In the genomic region with DNA sequence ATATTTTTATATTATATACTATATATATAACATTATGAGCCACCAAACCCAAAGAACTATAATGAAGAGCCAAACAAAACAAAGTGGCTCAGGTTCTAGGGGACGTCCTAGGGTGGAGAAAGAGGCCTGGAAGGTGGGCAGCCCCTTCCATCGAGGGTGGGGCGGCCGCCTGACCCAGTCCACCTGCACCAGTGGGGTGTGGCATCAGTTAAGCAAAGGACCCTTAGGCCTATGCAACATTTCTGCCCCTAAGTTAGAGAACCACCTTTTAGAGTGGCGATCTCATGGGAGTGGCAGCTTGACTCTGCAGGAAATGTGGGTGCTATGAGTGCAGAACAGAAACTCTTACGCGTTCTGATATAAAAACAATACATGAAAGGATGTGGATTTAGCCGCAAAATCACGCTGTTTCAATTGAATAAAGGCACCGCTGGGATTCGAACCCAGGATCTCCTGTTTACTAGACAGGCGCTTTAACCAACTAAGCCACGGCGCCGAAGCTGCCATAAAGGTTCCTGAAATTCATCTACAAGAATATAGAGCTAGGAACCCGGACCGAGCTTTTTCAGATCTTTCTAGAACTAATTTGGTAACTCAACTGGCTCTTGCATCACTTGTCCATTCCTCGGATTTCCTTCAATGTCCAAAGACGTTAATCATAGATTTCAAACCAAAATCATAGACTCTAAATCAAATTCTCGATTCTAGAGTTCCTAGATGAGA, we compare ENCODE assay signal across 8 cellular contexts. TPM values are rescaled to one million over a fixed set of nuclear protein-coding genes. Genes with fewer than 3 reads are reported as not detected.
DNase-seq lines count a peak whose midpoint lies in the region; ATAC-seq lines count a peak whose summit lies in the region.

No MANE protein-coding gene starts in this region.

- peak overlapping the region; percentile 73 for H3K27ac ChIP-seq in ectodermal cell (ENCODE audit: insufficient read depth, low read depth, low read length, poor library complexity, severe bottlenecking)

- no peaks in the 10 kb centered on the region for H3K27me3 ChIP-seq in ectodermal cell (ENCODE audit: control insufficient read depth, insufficient read depth, low read length, poor library complexity, severe bottlenecking)

- WGBS in ectodermal cell, 2 experiments, result 41 to 42% methylated on average over 20 of the region's 20 CpGs

- peak; percentile 2 for ATAC-seq in stimulated activated naive CD8-positive, alpha-beta T cell treated with anti-CD3 and anti-CD28 coated beads, Interleukin-15, Interleukin-2, amounts not matched to agents 100 U/mL and 50 U/mL, for 24 hours
- ATAC-seq in HG02840 (IDR thresholded peaks at IDR 0.05; ENCODE audit: low FRiP score, unreplicated experiment) (no peak), GM18909 (IDR thresholded peaks at IDR 0.05; ENCODE audit: poor library complexity, unreplicated experiment) (no peak)

- DNase-seq in DMS114 treated with DMSO at 0.1 percent for 48 hours (lab: John Stamatoyannopoulos, UW; ENCODE audit: unreplicated experiment), result peak; percentile 34
- DNase-seq in NCI-H146 treated with DMSO at 0.1 percent for 48 hours (lab: John Stamatoyannopoulos, UW; ENCODE audit: unreplicated experiment), result peak; percentile 8
- peak; percentile 51 to 56 for DNase-seq in activated CD4-positive, alpha-beta T cell treated with anti-CD3 and anti-CD28 coated beads, Interleukin-2, amount 50 U/mL, for 4 hours
- peak; percentile 79 for DNase-seq in myocyte (ENCODE audit: low read depth)
- peak; percentile 77 for DNase-seq in stimulated activated naive CD8-positive, alpha-beta T cell treated with anti-CD3 and anti-CD28 coated beads, Interleukin-15, Interleukin-2, amounts not matched to agents 100 U/mL and 50 U/mL, for 24 hours

- H3K4me3 ChIP-seq in ectodermal cell (ENCODE audit: insufficient read depth, low read depth, low read length), result peak overlapping the region; percentile 54

- peaks cover 18% of the 10 kb centered on the region for H3K36me3 ChIP-seq in ectodermal cell (ENCODE audit: control insufficient read depth, insufficient read depth, low read length)

- no peaks in the 10 kb centered on the region for H3K4me1 ChIP-seq in ectodermal cell (ENCODE audit: control insufficient read depth, insufficient read depth, low read length)

- H3K9me3 ChIP-seq in ectodermal cell (ENCODE audit: control insufficient read depth, low read length), result no peaks in the 10 kb centered on the region

RNA-seq across cellular contexts. Expression of a gene that starts 15.6 kb away (rescaled TPM):
- 130 TPM for polyA plus RNA-seq in ectodermal cell (2013, experiment 1 of 4)
- 101 TPM for polyA plus RNA-seq in ectodermal cell (2013, experiment 2 of 4)
- polyA plus RNA-seq in ectodermal cell (2013, experiment 3 of 4), result 122 TPM
- polyA plus RNA-seq in ectodermal cell (2013, experiment 4 of 4), result 129 TPM
- 1.3 and 2.0 TPM in 2 replicates for total RNA-seq in myocyte
- 0.29 TPM for polyA plus RNA-seq in myocyte (2012)

RNA-seq across cellular contexts. Expression of a gene that starts 21.9 kb away (rescaled TPM):
- 19.5 TPM for polyA plus RNA-seq in ectodermal cell (2013, experiment 1 of 4)
- polyA plus RNA-seq in ectodermal cell (2013, experiment 2 of 4), result 31.7 TPM
- polyA plus RNA-seq in ectodermal cell (2013, experiment 3 of 4), result 21.9 TPM
- 29.5 TPM for polyA plus RNA-seq in ectodermal cell (2013, experiment 4 of 4)
- total RNA-seq in myocyte, result 2.9 and 3.8 TPM in 2 replicates
- 5.1 TPM for polyA plus RNA-seq in myocyte (2012)

RNA-seq across cellular contexts. Expression of a gene that starts 23.1 kb away (rescaled TPM):
- polyA plus RNA-seq in ectodermal cell (2013, experiment 1 of 4), result 62.8 TPM
- polyA plus RNA-seq in ectodermal cell (2013, experiment 2 of 4), result 69.5 TPM
- 42.7 TPM for polyA plus RNA-seq in ectodermal cell (2013, experiment 3 of 4)
- polyA plus RNA-seq in ectodermal cell (2013, experiment 4 of 4), result 47.3 TPM
- 16.1 and 20.6 TPM in 2 replicates for total RNA-seq in myocyte
- polyA plus RNA-seq in myocyte (2012), result 10.9 TPM

RNA-seq across cellular contexts. Expression of a gene that starts 36.0 kb away (rescaled TPM):
- 3.2 TPM for polyA plus RNA-seq in ectodermal cell (2013, experiment 1 of 4)
- 3.4 TPM for polyA plus RNA-seq in ectodermal cell (2013, experiment 2 of 4)
- polyA plus RNA-seq in ectodermal cell (2013, experiment 3 of 4), result 2.9 TPM
- 3.1 TPM for polyA plus RNA-seq in ectodermal cell (2013, experiment 4 of 4)
- 13.1 and 14.0 TPM in 2 replicates for total RNA-seq in myocyte
- polyA plus RNA-seq in myocyte (2012), result 7.6 TPM

RNA-seq across cellular contexts. Expression of a gene that starts 49.8 kb away (rescaled TPM):
- 18.8 TPM for polyA plus RNA-seq in ectodermal cell (2013, experiment 1 of 4)
- 18.2 TPM for polyA plus RNA-seq in ectodermal cell (2013, experiment 2 of 4)
- 31.3 TPM for polyA plus RNA-seq in ectodermal cell (2013, experiment 3 of 4)
- polyA plus RNA-seq in ectodermal cell (2013, experiment 4 of 4), result 28.9 TPM
- total RNA-seq in myocyte, result 11.5 and 15.9 TPM in 2 replicates
- polyA plus RNA-seq in myocyte (2012), result 26.8 TPM

Comparison
In these comparisons a context has a peak if more than half of its experiments do, and no peak if none do; other contexts are left out.
1. DNase-seq: peak in every context shown above with its lines; median percentile 79 in myocyte; 77 in stimulated activated naive CD8-positive, alpha-beta T cell treated with anti-CD3 and anti-CD28 coated beads, Interleukin-15, Interleukin-2, amounts not matched to agents 100 U/mL and 50 U/mL, for 24 hours; 54 in activated CD4-positive, alpha-beta T cell treated with anti-CD3 and anti-CD28 coated beads, Interleukin-2, amount 50 U/mL, for 4 hours; 34 in DMS114 treated with DMSO at 0.1 percent for 48 hours; 8 in NCI-H146 treated with DMSO at 0.1 percent for 48 hours.